Comparison of ENCODE assay signal across 8 cellular contexts in genomic region chr4:55397521-55398321, GRCh38. TPM values are rescaled to one million over a fixed set of nuclear protein-coding genes. Genes with fewer than 3 reads are reported as not detected.
DNase-seq lines count a peak whose midpoint lies in the region; ATAC-seq and TF ChIP-seq lines count a peak whose summit lies in the region.

No MANE protein-coding gene starts in this region.

- H3K27me3 ChIP-seq in left ventricle myocardium inferior (ENCODE audit: low read depth), result no peaks in the 10 kb centered on the region
- no peaks in the 10 kb centered on the region for H3K27me3 ChIP-seq in SJSA1 (replicated peaks)
- no peaks in the 10 kb centered on the region for H3K27me3 ChIP-seq in esophagus (ENCODE audit: control insufficient read depth in 1 of 2, insufficient read depth in 2 of 2, low read length in 2 of 2)
- H3K27me3 ChIP-seq in neutrophil, result no peaks in the 10 kb centered on the region

- H3K36me3 ChIP-seq in left ventricle myocardium inferior (peaks cover 5% of the 10 kb centered on the region), SJSA1 (peaks cover 52% of the 10 kb centered on the region), esophagus (ENCODE audit: control insufficient read depth in 2 of 2, insufficient read depth in 2 of 2, low read length in 1 of 2) (no peaks in the 10 kb centered on the region), neutrophil (no peaks in the 10 kb centered on the region)

- DNase-seq in left ventricle myocardium inferior (no peak), Right ventricle myocardium superior (no peak), SJSA1 (ENCODE audit: low read depth in 1 of 2, low spot score in 2 of 2) (peak in 1 of 2 experiments; percentile 30), NCI-H2029 treated with DMSO at 0.1 percent for 48 hours (lab: John Stamatoyannopoulos, UW) (no peak)

- 31 to 37% methylated on average over 15 of the region's 15 CpGs for WGBS in esophagus, 2 donors

- H3K4me3 ChIP-seq in left ventricle myocardium inferior (peak overlapping the region; percentile 89), SJSA1 (peak overlapping the region; percentile 95), esophagus (ENCODE audit: low read depth in 1 of 2, low read length in 2 of 2) (peak overlapping the region; percentile 97 to 99), neutrophil (ENCODE audit: low read depth in 1 of 2, low read length in 1 of 2) (peak overlapping the region; percentile 85 to 94)

- H3K4me1 ChIP-seq in left ventricle myocardium inferior (peaks cover 60% of the 10 kb centered on the region), SJSA1 (replicated peaks) (peaks cover 19% of the 10 kb centered on the region), esophagus (ENCODE audit: control insufficient read depth in 2 of 2, insufficient read depth in 2 of 2, low read length in 1 of 2) (peaks cover 0 to 3% of the 10 kb centered on the region in 2 donors), neutrophil (ENCODE audit: control insufficient read depth in 1 of 2, insufficient read depth in 1 of 2, low read depth in 1 of 2, low read length in 1 of 2) (peaks cover 36 to 42% of the 10 kb centered on the region in 2 experiments)

- no peak for TF ChIP-seq CTCF in left ventricle myocardium inferior (IDR thresholded peaks at IDR 0.05; ENCODE audit: borderline replicate concordance)
- TF ChIP-seq CTCF in neutrophil (IDR thresholded peaks at IDR 0.05), result no peak

- ATAC-seq in Right ventricle myocardium superior (ENCODE audit: poor library complexity) (no peak), GM19397 (IDR thresholded peaks at IDR 0.05; ENCODE audit: unreplicated experiment) (no peak), GM21447 (IDR thresholded peaks at IDR 0.05; ENCODE audit: unreplicated experiment) (no peak)

- H3K9me3 ChIP-seq in left ventricle myocardium inferior (replicated peaks) (no peaks in the 10 kb centered on the region), SJSA1 (replicated peaks) (0 out of 2 replicates have a peak, but pooled peaks cover 2% of the 10 kb centered on the region), esophagus (ENCODE audit: control insufficient read depth in 2 of 2, insufficient read depth in 1 of 2, low read depth in 1 of 2, low read length in 1 of 2) (no peaks in the 10 kb centered on the region), neutrophil (no peaks in the 10 kb centered on the region)

- H3K27ac ChIP-seq in left ventricle myocardium inferior (replicated peaks) (peak overlapping the region; percentile 98), SJSA1 (0 out of 2 replicates have a peak overlapping the region, but pooled peaks have one; percentile 6), esophagus (ENCODE audit: low read depth in 2 of 2, low read length in 1 of 2) (peak overlapping the region; percentile 98 to 100), neutrophil (peak overlapping the region; percentile 96)

- intact Hi-C loops in left ventricle myocardium inferior (cut with micrococcal nuclease), result no loop called here
- intact Hi-C loops in Right ventricle myocardium superior (cut with DNase I), result loop anchor here (5.0 kb wide), 1 partner anchor 50 kb away; the partner anchor contains the start of gene SRD5A3

RNA-seq across cellular contexts. Expression of gene TMEM165, which starts 2.0 kb away (rescaled TPM):
- total RNA-seq in left ventricle myocardium inferior (41.6 TPM), Right ventricle myocardium superior (34.3 TPM)
- 178 and 196 TPM in 2 replicates for total RNA-seq in SJSA1 (2014; rRNA removed; shearing (Covaris generic))
- 10 to 100 TPM; 66.3 to 84.6 TPM for polyA plus RNA-seq in esophagus

RNA-seq across cellular contexts. Expression of gene SRD5A3, which starts 51.7 kb away (rescaled TPM):
- 6.8 TPM for total RNA-seq in left ventricle myocardium inferior
- 8.3 TPM for total RNA-seq in Right ventricle myocardium superior
- total RNA-seq in SJSA1 (2014; rRNA removed; shearing (Covaris generic)), result 13.6 and 18.2 TPM in 2 replicates
- 10 to 100 TPM; 22.4 to 25.1 TPM for polyA plus RNA-seq in esophagus

Comparison
In these comparisons a context has a peak if more than half of its experiments do, and no peak if none do; other contexts are left out.
1. H3K27ac ChIP-seq: peak in every context shown above with its lines; median percentile 99 in esophagus; 98 in left ventricle myocardium inferior; 96 in neutrophil; 6 in SJSA1.